In the genomic region with DNA sequence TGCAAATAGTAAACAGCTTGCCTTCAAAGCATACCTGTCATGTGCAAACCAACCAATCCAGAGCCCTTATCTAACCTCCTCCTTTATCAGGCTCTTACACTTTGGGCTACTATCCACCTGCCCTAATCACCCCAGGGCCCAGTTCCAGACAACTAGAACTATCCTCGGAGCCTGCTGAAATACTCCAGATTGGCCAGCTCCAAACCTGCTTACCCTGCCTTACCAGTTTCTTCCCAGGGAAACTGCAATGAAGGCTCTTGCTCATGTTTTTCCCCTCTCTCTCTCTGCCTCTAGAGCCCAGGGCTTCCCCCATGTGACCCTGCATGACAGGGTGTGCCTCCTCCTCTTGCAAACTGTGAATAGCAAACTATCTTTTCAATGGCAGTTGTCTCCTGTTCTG, we compare ENCODE assay signal across 15 cellular contexts.
A peak's percentile ranks its signal among the peaks of the same experiment; 100 is the strongest.
DNase-seq lines count a peak whose midpoint lies in the region; ATAC-seq, FAIRE-seq and TF ChIP-seq lines count a peak whose summit lies in the region.
"Had no signal": no experiment of that assay in that cellular context is flagged by ENCODE, and none has a peak within 500 bp of the region (broad histone marks: within the 10 kb centered on the region; RNA-seq: fewer than 3 reads in every experiment).

No MANE protein-coding gene starts in this region.

- H3K27ac ChIP-seq in liver (ENCODE audit: low read depth in 1 of 2, low read length in 2 of 2) (peak overlapping the region in 1 of 2 donors; percentile 1), HepG2 (ENCODE audit: extremely low read length, insufficient read depth, low read length) (no peak overlapping the region)
- no peak overlapping the region for H3K27ac ChIP-seq in CD8-positive, alpha-beta T cell (ENCODE audit: low read depth, low read length)
- H3K27ac ChIP-seq: GM23248 had no signal

- H3K79me2 ChIP-seq in HepG2 (ENCODE audit: insufficient read depth, low read length) = no peaks in the 10 kb centered on the region

- in situ Hi-C loops in HepG2 (cut with HindIII; ENCODE audit: extremely low pct_ligation_motif_present, low pct_unique_long_range_greater_than_20kb) = no loop called here

- H3K4me3 ChIP-seq in liver (ENCODE audit: low read depth in 1 of 3, low read length in 3 of 3) (no peak overlapping the region), HepG2 (replicated peaks in 1 of 3; ENCODE audit: insufficient read depth in 1 of 3, low read depth in 2 of 3, low read length in 3 of 3) (no peak overlapping the region), epithelial cell of esophagus (ENCODE audit: low read length) (no peak overlapping the region), mucosa of descending colon (no peak overlapping the region)
- H3K4me3 ChIP-seq in CD8-positive, alpha-beta T cell (ENCODE audit: low read depth, low read length) = no peak overlapping the region
- H3K4me3 ChIP-seq: GM23248 had no signal

- no peak for DNase-seq in HepG2 (ENCODE audit: low spot score)
- DNase-seq in epithelial cell of esophagus (ENCODE audit: low read depth) = peak; percentile 95
- DNase-seq in mucosa of descending colon = peak in 2 of 3 donors; percentile 42 to 75
- no peak for DNase-seq in erythroblast (lab: John Stamatoyannopoulos, UW)
- DNase-seq in NCI-H524 treated with DMSO at 0.1 percent for 48 hours (lab: John Stamatoyannopoulos, UW) = no peak
- DNase-seq in CD8-positive, alpha-beta T cell = no peak
- DNase-seq: activated CD4-positive, alpha-beta T cell treated with anti-CD3 and anti-CD28 coated beads, Interleukin-2, amount 10 ng/mL, durations not matched to agents 7 days and 5 days; DMS79 treated with DMSO at 0.1 percent for 48 hours; GM23248; NCI-H1930; T-helper 1 cell had no signal

- H4K20me1 ChIP-seq in HepG2 (ENCODE audit: insufficient read depth, low read length) = no peaks in the 10 kb centered on the region

- no peak overlapping the region for H3K4me3 Mint-ChIP-seq in CD8-positive, alpha-beta T cell
- H3K4me3 Mint-ChIP-seq: activated CD4-positive, alpha-beta T cell treated with anti-CD3 and anti-CD28 coated beads, Interleukin-2, amount 10 ng/mL, durations not matched to agents 7 days and 5 days; IgD-negative memory B cell had no signal

- CTCF ChIA-PET in HepG2 (lab: Yijun Ruan, JAX; ENCODE audit: low intra/inter-chr PET ratio, low total read pairs) = no interaction called here
- CTCF ChIA-PET in CD8-positive, alpha-beta T cell (lab: Charles Lee) = no interaction called here

- TF ChIP-seq RAD21 in liver (IDR thresholded peaks at IDR 0.05) (no peak), HepG2 (CRISPR knock-in tag; IDR thresholded peaks at IDR 0.05) (no peak)

- no peak for TF ChIP-seq POLR2A in HepG2 (IDR thresholded peaks at IDR 0.05; ENCODE audit: insufficient read depth in 1 of 2, low read depth in 2 of 2, low read length in 2 of 2)
- no peak for TF ChIP-seq POLR2A in erythroblast (IDR thresholded peaks at IDR 0.05; ENCODE audit: low read length)

- intact Hi-C loops in HepG2 (cut with micrococcal nuclease; ENCODE audit: unreplicated experiment) = no loop called here
- intact Hi-C loops in mucosa of descending colon (cut with DNase I, micrococcal nuclease) = no loop called here
- intact Hi-C loops in CD8-positive, alpha-beta T cell (cut with DNase I, micrococcal nuclease) = no loop called here

- H3K9me3 ChIP-seq in liver (ENCODE audit: control insufficient read depth in 4 of 4, low read length in 3 of 4) (no peaks in the 10 kb centered on the region), HepG2 (ENCODE audit: low read length) (no peaks in the 10 kb centered on the region), mucosa of descending colon (no peaks in the 10 kb centered on the region)
- H3K9me3 ChIP-seq in CD8-positive, alpha-beta T cell (ENCODE audit: low read length) = no peaks in the 10 kb centered on the region

- H3K9ac ChIP-seq in liver (ENCODE audit: low read depth in 1 of 2, low read length in 2 of 2) = no peak overlapping the region
- no peak overlapping the region for H3K9ac ChIP-seq in HepG2 (ENCODE audit: insufficient read depth, low read depth, low read length)
- H3K9ac ChIP-seq: GM23248 had no signal

- TF ChIP-seq CTCF in liver (IDR thresholded peaks at IDR 0.05; ENCODE audit: low read depth, low read length, missing input control) = no peak
- TF ChIP-seq CTCF in HepG2 (CRISPR knock-in tag; IDR thresholded peaks at IDR 0.05) = no peak
- no peak for TF ChIP-seq CTCF in epithelial cell of esophagus (IDR thresholded peaks at IDR 0.05; ENCODE audit: insufficient read depth, low read depth, low read length, missing control alignments)
- TF ChIP-seq CTCF in mucosa of descending colon (IDR thresholded peaks at IDR 0.05) = no peak
- TF ChIP-seq CTCF in CD8-positive, alpha-beta T cell (IDR thresholded peaks at IDR 0.05) = no peak

- no peak overlapping the region for H3K4me2 ChIP-seq in HepG2 (ENCODE audit: low read depth, low read length)

- peaks cover 0 to 32% (median 9%) of the 10 kb centered on the region in 4 donors for H3K4me1 ChIP-seq in liver (ENCODE audit: control insufficient read depth in 4 of 4, insufficient read depth in 4 of 4, low read length in 3 of 4)
- H3K4me1 ChIP-seq in HepG2 (ENCODE audit: insufficient read depth, low read length) = peaks cover 14% of the 10 kb centered on the region
- H3K4me1 ChIP-seq in mucosa of descending colon (ENCODE audit: low read depth) = peaks cover 30% of the 10 kb centered on the region
- no peaks in the 10 kb centered on the region for H3K4me1 ChIP-seq in CD8-positive, alpha-beta T cell (ENCODE audit: insufficient read depth, low read length)

- H3K9me3 Mint-ChIP-seq in CD8-positive, alpha-beta T cell = no peaks in the 10 kb centered on the region
- H3K9me3 Mint-ChIP-seq: activated CD4-positive, alpha-beta T cell treated with anti-CD3 and anti-CD28 coated beads, Interleukin-2, amount 10 ng/mL, durations not matched to agents 7 days and 5 days; IgD-negative memory B cell had no signal

- H2AFZ ChIP-seq in HepG2 (ENCODE audit: low read length) = no peak overlapping the region
- H2AFZ ChIP-seq: GM23248 had no signal

- H3K27me3 ChIP-seq in liver (ENCODE audit: control insufficient read depth in 4 of 4, insufficient read depth in 4 of 4, low read length in 3 of 4) = no peaks in the 10 kb centered on the region
- H3K27me3 ChIP-seq in HepG2 (ENCODE audit: control insufficient read depth in 1 of 2, insufficient read depth in 2 of 2, low read length in 2 of 2) = no peaks in the 10 kb centered on the region
- H3K27me3 ChIP-seq in CD8-positive, alpha-beta T cell (ENCODE audit: insufficient read depth, low read length) = no peaks in the 10 kb centered on the region

- H3K27me3 Mint-ChIP-seq in CD8-positive, alpha-beta T cell (ENCODE audit: low read depth) = no peaks in the 10 kb centered on the region
- H3K27me3 Mint-ChIP-seq: activated CD4-positive, alpha-beta T cell treated with anti-CD3 and anti-CD28 coated beads, Interleukin-2, amount 10 ng/mL, durations not matched to agents 7 days and 5 days had no signal

- no TSS peak for BruUV-seq in HepG2 (replicated peaks; lab: Mats Ljungman, UMichigan)

- H3K36me3 ChIP-seq in liver (ENCODE audit: control insufficient read depth in 4 of 4, insufficient read depth in 3 of 4, low read depth in 1 of 4, low read length in 3 of 4) (peaks cover 0 to 15% (median 7%) of the 10 kb centered on the region in 4 donors), HepG2 (replicated peaks in 1 of 2; ENCODE audit: control insufficient read depth in 1 of 2, insufficient read depth in 2 of 2, low read length in 2 of 2) (peaks cover 7 to 40% of the 10 kb centered on the region in 2 experiments), mucosa of descending colon (ENCODE audit: low read depth) (no peaks in the 10 kb centered on the region)
- no peaks in the 10 kb centered on the region for H3K36me3 ChIP-seq in CD8-positive, alpha-beta T cell (ENCODE audit: insufficient read depth, low read length)

- POLR2A ChIA-PET in HepG2 (lab: Yijun Ruan, JAX) = no interaction called here
- POLR2A ChIA-PET in CD8-positive, alpha-beta T cell (lab: Charles Lee) = no interaction called here

- 34% methylated on average over 1 of the region's 1 CpG for WGBS in liver
- WGBS in HepG2 (ENCODE audit: low lambda C conversion rate) = 90% methylated on average over 1 of the region's 1 CpG

- no peak for TF ChIP-seq EP300 in HepG2 (IDR thresholded peaks at IDR 0.05; ENCODE audit: low read depth in 2 of 2, low read length in 2 of 2)
- no peak for TF ChIP-seq EP300 in HepG2 (CRISPR knock-in tag; IDR thresholded peaks at IDR 0.05; ENCODE audit: borderline replicate concordance)

- no peak for FAIRE-seq in HepG2 (lab: Jason Lieb, UNC)
- FAIRE-seq: urothelium cell line had no signal

- no peaks in the 10 kb centered on the region for H3K36me3 Mint-ChIP-seq in CD8-positive, alpha-beta T cell
- H3K36me3 Mint-ChIP-seq: IgD-negative memory B cell had no signal

- H3K27ac Mint-ChIP-seq in CD8-positive, alpha-beta T cell = no peak overlapping the region
- H3K27ac Mint-ChIP-seq: activated CD4-positive, alpha-beta T cell treated with anti-CD3 and anti-CD28 coated beads, Interleukin-2, amount 10 ng/mL, durations not matched to agents 7 days and 5 days; IgD-negative memory B cell had no signal

- H3K4me1 Mint-ChIP-seq in CD8-positive, alpha-beta T cell (ENCODE audit: low read depth) = no peaks in the 10 kb centered on the region
- H3K4me1 Mint-ChIP-seq: activated CD4-positive, alpha-beta T cell treated with anti-CD3 and anti-CD28 coated beads, Interleukin-2, amount 10 ng/mL, durations not matched to agents 7 days and 5 days; IgD-negative memory B cell had no signal

- ATAC-seq in HepG2 (no peak), mucosa of descending colon (peak; percentile 70), HG03520 (IDR thresholded peaks at IDR 0.05; ENCODE audit: unreplicated experiment) (no peak)
- no peak for ATAC-seq in CD8-positive, alpha-beta T cell

TF ChIP-seq in HepG2, 621 proteins besides CTCF, POLR2A, EP300 and RAD21:
- TF ChIP-seq ZNF101 (CRISPR knock-in tag; IDR thresholded peaks at IDR 0.05; ENCODE audit: borderline replicate concordance, low read depth) (no peak), ONECUT2 (CRISPR knock-in tag; IDR thresholded peaks at IDR 0.05) (no peak), ZNF292 (CRISPR knock-in tag; IDR thresholded peaks at IDR 0.05; ENCODE audit: borderline replicate concordance, low read depth) (no peak)

Comparison
In these comparisons a context has a peak if more than half of its experiments do, and no peak if none do; other contexts are left out.
1. DNase-seq: peak in epithelial cell of esophagus (single experiment) and mucosa of descending colon (2 of 3); none in HepG2 (single experiment), erythroblast (0 of 2), NCI-H524 treated with DMSO at 0.1 percent for 48 hours (single experiment) and CD8-positive, alpha-beta T cell (0 of 7).